29 cellular contexts compared by ENCODE assay signal in genomic region chr3:14208977-14209394, GRCh38. TPM values are rescaled to one million over a fixed set of nuclear protein-coding genes. Genes with fewer than 3 reads are reported as not detected.
DNase-seq lines count a peak whose midpoint lies in the region; ATAC-seq and TF ChIP-seq lines count a peak whose summit lies in the region.
"Had no signal": no experiment of that assay in that cellular context is flagged by ENCODE, and none has a peak within 500 bp of the region (broad histone marks: within the 10 kb centered on the region; RNA-seq: fewer than 3 reads in every experiment).

No MANE protein-coding gene starts in this region.

- H3K4me3 ChIP-seq in SJSA1 = no peak overlapping the region
- H3K4me3 ChIP-seq in fibroblast of lung (replicated peaks in 1 of 4; ENCODE audit: control extremely low read depth in 1 of 4, insufficient read depth in 1 of 4, low read depth in 3 of 4, low read length in 4 of 4) = no peak overlapping the region
- H3K4me3 ChIP-seq in mucosa of descending colon = no peak overlapping the region
- H3K4me3 ChIP-seq: body of pancreas, gastrocnemius medialis, left lung, pancreas, tibial artery had no signal

- DNase-seq in DMS114 treated with DMSO at 0.1 percent for 48 hours (lab: John Stamatoyannopoulos, UW; ENCODE audit: unreplicated experiment) (peak; percentile 45), SJSA1 (ENCODE audit: low read depth in 1 of 2, low spot score in 2 of 2) (peak in 1 of 2 experiments; percentile 81), fibroblast of lung (ENCODE audit: low read depth in 2 of 2) (peak; percentile 40 to 85), mucosa of descending colon (no peak), NCI-H82 treated with DMSO at 0.1 percent for 48 hours (lab: John Stamatoyannopoulos, UW; ENCODE audit: unreplicated experiment) (no peak), NCI-H526 treated with DMSO at 0.1 percent for 48 hours (lab: John Stamatoyannopoulos, UW) (no peak), germinal center (ENCODE audit: low spot score) (no peak)
- DNase-seq: activated CD4-positive, alpha-beta T cell treated with anti-CD3 and anti-CD28 coated beads for 4 hours; activated effector memory CD4-positive, alpha-beta T cell treated with Interleukin-2 at 50 U/mL for 16 hours; activated naive CD8-positive, alpha-beta T cell treated with anti-CD3 and anti-CD28 coated beads for 36 hours; activated T-cell treated with anti-CD3 and anti-CD28 coated beads for 4 hours; AML-193; body of pancreas; CD4-positive, alpha-beta T cell; gastrocnemius medialis; hypothalamus; KBM-7; left lung; midbrain; NCI-H1105 treated with DMSO at 0.1 percent for 48 hours; NCI-H2029 treated with DMSO at 0.1 percent for 48 hours; NCI-H2227 treated with DMSO at 0.1 percent for 48 hours; NCI-H748 treated with DMSO at 0.1 percent for 48 hours; pancreas; retina; stimulated activated CD4-positive, alpha-beta T cell treated with anti-CD3 and anti-CD28 coated beads, Interleukin-2, amount 100 ng/mL, for 24 hours; tibial artery had no signal

- no peak overlapping the region for H3K4me2 ChIP-seq in fibroblast of lung (ENCODE audit: extremely low read depth, insufficient read depth, low read length)

- intact Hi-C loops in mucosa of descending colon (cut with DNase I, micrococcal nuclease) = no loop called here

- ATAC-seq in mucosa of descending colon (peak; percentile 78), SK-N-SH treated with all-trans-retinoic acid at 6 μM for 48 hours (no peak)
- ATAC-seq: body of pancreas; gastrocnemius medialis; left lung; natural killer cell treated with Interleukin-12 subunit alpha and Interleukin-12 subunit beta and Interleukin-15 and Interleukin-18, amount 100 ng/mL, for 72 hours; pancreas had no signal

- no peak overlapping the region for H3K9ac ChIP-seq in fibroblast of lung (ENCODE audit: insufficient read depth, low read length)

- H3K27me3 ChIP-seq in SJSA1 (replicated peaks) (no peaks in the 10 kb centered on the region), fibroblast of lung (ENCODE audit: control insufficient read depth, insufficient read depth, low read length) (no peaks in the 10 kb centered on the region)
- H3K27me3 ChIP-seq: body of pancreas, gastrocnemius medialis, left lung, pancreas, tibial artery had no signal

- H3K9me3 ChIP-seq in SJSA1 (replicated peaks) (no peaks in the 10 kb centered on the region), fibroblast of lung (ENCODE audit: control insufficient read depth, insufficient read depth, low read depth, low read length) (no peaks in the 10 kb centered on the region), mucosa of descending colon (no peaks in the 10 kb centered on the region)
- H3K9me3 ChIP-seq: body of pancreas, gastrocnemius medialis, left lung, pancreas, tibial artery had no signal

- TF ChIP-seq CTCF in fibroblast of lung (conservative IDR thresholded peaks at IDR 0.05 in 1 of 2, IDR thresholded peaks at IDR 0.05 in 1 of 2; ENCODE audit: low read depth in 1 of 2, low read length in 2 of 2) (no peak), mucosa of descending colon (IDR thresholded peaks at IDR 0.05) (no peak)

- H3K36me3 ChIP-seq in SJSA1 = no peaks in the 10 kb centered on the region
- no peaks in the 10 kb centered on the region for H3K36me3 ChIP-seq in fibroblast of lung (ENCODE audit: control insufficient read depth, insufficient read depth, low read length)
- no peaks in the 10 kb centered on the region for H3K36me3 ChIP-seq in mucosa of descending colon (ENCODE audit: low read depth)
- H3K36me3 ChIP-seq: gastrocnemius medialis, left lung, pancreas, tibial artery had no signal

- H3K4me1 ChIP-seq in SJSA1 (replicated peaks) (peaks cover 64% of the 10 kb centered on the region), fibroblast of lung (ENCODE audit: control insufficient read depth, extremely low read depth, insufficient read depth, low read length) (peaks cover 11% of the 10 kb centered on the region), mucosa of descending colon (ENCODE audit: low read depth) (peaks cover 11% of the 10 kb centered on the region)
- H3K4me1 ChIP-seq: pancreas had no signal

- H3K27ac ChIP-seq in SJSA1 (peak overlapping the region; percentile 88), fibroblast of lung (ENCODE audit: insufficient read depth, low read length) (no peak overlapping the region)
- H3K27ac ChIP-seq: body of pancreas, gastrocnemius medialis, left lung, pancreas, tibial artery had no signal

- H2AFZ ChIP-seq in fibroblast of lung (ENCODE audit: low read length) = no peak overlapping the region

- H3K79me2 ChIP-seq in fibroblast of lung (ENCODE audit: control insufficient read depth, insufficient read depth, low read length) = no peaks in the 10 kb centered on the region

- no peaks in the 10 kb centered on the region for H4K20me1 ChIP-seq in fibroblast of lung (ENCODE audit: control insufficient read depth, extremely low read depth, insufficient read depth, low read length)

TF ChIP-seq in SK-N-SH treated with all-trans-retinoic acid at 6 μM for 48 hours, 23 proteins besides CTCF, POLR2A, EP300 and RAD21 (continues in another document):
- TF ChIP-seq ZNF70 (CRISPR knock-in tag; IDR thresholded peaks at IDR 0.05) (no peak), RARB (CRISPR knock-in tag; IDR thresholded peaks at IDR 0.05) (no peak), TCF4 (CRISPR knock-in tag; IDR thresholded peaks at IDR 0.05; ENCODE audit: borderline replicate concordance) (no peak), CSRNP3 (CRISPR knock-in tag; IDR thresholded peaks at IDR 0.05) (no peak), ESRRG (CRISPR knock-in tag; IDR thresholded peaks at IDR 0.05) (no peak), TSHZ2 (CRISPR knock-in tag; IDR thresholded peaks at IDR 0.05) (no peak), ZFP30 (CRISPR knock-in tag; IDR thresholded peaks at IDR 0.05) (no peak), CREB5 (CRISPR knock-in tag; IDR thresholded peaks at IDR 0.05; ENCODE audit: low read depth) (no peak)

RNA-seq across cellular contexts. Expression of gene LSM3, which starts 30.4 kb away (rescaled TPM):
- 22.4 and 25.9 TPM in 2 replicates for total RNA-seq in SJSA1 (2014; rRNA removed; shearing (Covaris generic))
- total RNA-seq in fibroblast of lung (5.1 and 5.9 TPM in 2 replicates), mucosa of descending colon (10 to 100 TPM in 1 of 3 donors, 1 to 10 TPM in 2; 8.3 to 13.1 (median 9.8) TPM)
- polyA plus RNA-seq in fibroblast of lung = 14.9 and 20.0 TPM in 2 replicates
- polyA plus RNA-seq in fibroblast of lung (2012) = 17.8 and 21.3 TPM in 2 replicates
- polyA minus RNA-seq in fibroblast of lung (ENCODE audit: low replicate concordance) = 0.44 and 3.1 TPM in 2 replicates

RNA-seq across cellular contexts. Expression of gene XPC, which starts 30.6 kb away (rescaled TPM):
- 12.9 and 17.7 TPM in 2 replicates for total RNA-seq in SJSA1 (2014; rRNA removed; shearing (Covaris generic))
- total RNA-seq in fibroblast of lung (64.5 and 95.6 TPM in 2 replicates), mucosa of descending colon (10 to 100 TPM; 22.4 to 30.6 (median 26.9) TPM)
- polyA plus RNA-seq in fibroblast of lung = 18.4 and 19.0 TPM in 2 replicates
- polyA plus RNA-seq in fibroblast of lung (2012) = 25.8 and 29.0 TPM in 2 replicates
- polyA minus RNA-seq in fibroblast of lung (ENCODE audit: low replicate concordance) = 24.4 and 26.2 TPM in 2 replicates

Comparison
In these comparisons a context has a peak if more than half of its experiments do, and no peak if none do; other contexts are left out.
1. DNase-seq: peak in DMS114 treated with DMSO at 0.1 percent for 48 hours (single experiment) and fibroblast of lung (2 of 2); none in mucosa of descending colon (0 of 3), NCI-H82 treated with DMSO at 0.1 percent for 48 hours (single experiment), NCI-H526 treated with DMSO at 0.1 percent for 48 hours (single experiment) and germinal center (single experiment).